8 cellular contexts compared by ENCODE assay signal in genomic region chr16:74700206-74701040, GRCh38. TPM values are rescaled to one million over a fixed set of nuclear protein-coding genes. Genes with fewer than 3 reads are reported as not detected.
DNase-seq lines count a peak whose midpoint lies in the region; ATAC-seq and TF ChIP-seq lines count a peak whose summit lies in the region.

Gene MLKL (minus strand): TSS chr16:74700862. CDS start chr16:74695757, 5,105 bp downstream.

- H3K9ac ChIP-seq in NT2/D1 (ENCODE audit: insufficient read length, low read depth) (peak within 1 kb of the TSS; percentile 77), neural cell (ENCODE audit: low read length) (no peak within 1 kb of the TSS)

- H3K4me3 ChIP-seq in NT2/D1 (ENCODE audit: insufficient read length, low read depth) (peak within 1 kb of the TSS; percentile 59), esophagus squamous epithelium (peak within 1 kb of the TSS; percentile 56 to 92 (median 78)), neural cell (ENCODE audit: low read length) (peak within 1 kb of the TSS; percentile 21), suprapubic skin (peak within 1 kb of the TSS; percentile 91)

- no peaks in the 10 kb centered on the region for H3K79me2 ChIP-seq in neural cell (replicated peaks; ENCODE audit: insufficient read depth, low read length)

- H3K4me1 ChIP-seq in NT2/D1 (ENCODE audit: insufficient read depth, insufficient read length) (no peaks in the 10 kb centered on the region), esophagus squamous epithelium (peaks cover 15 to 58% (median 29%) of the 10 kb centered on the region in 3 donors), suprapubic skin (peaks cover 28% of the 10 kb centered on the region)

- H3K27ac ChIP-seq in esophagus squamous epithelium, result peak within 1 kb of the TSS; percentile 87 to 97 (median 93)
- H3K27ac ChIP-seq in neural cell (ENCODE audit: low read length), result no peak within 1 kb of the TSS
- peak within 1 kb of the TSS; percentile 85 for H3K27ac ChIP-seq in suprapubic skin

- no peak within 1 kb of the TSS for H3K4me2 ChIP-seq in neural cell (ENCODE audit: low read length)

- TF ChIP-seq EP300 in neural cell (conservative IDR thresholded peaks at IDR 0.05; ENCODE audit: poor library complexity, severe bottlenecking) (no peak), suprapubic skin (IDR thresholded peaks at IDR 0.05) (no peak)

- H2AFZ ChIP-seq in neural cell (ENCODE audit: low read depth, low read length), result no peak within 1 kb of the TSS

- H4K20me1 ChIP-seq in neural cell (ENCODE audit: insufficient read depth), result no peaks in the 10 kb centered on the region

- intact Hi-C loops in esophagus squamous epithelium (cut with DNase I), result loop anchor here (10.0 kb wide), 1 partner anchor 414 kb away; the partner anchor contains the start of gene LDHD

- peaks cover under 1% of the 10 kb centered on the region for H3K36me3 ChIP-seq in NT2/D1 (ENCODE audit: insufficient read depth, insufficient read length, low read length)
- H3K36me3 ChIP-seq in esophagus squamous epithelium, result peaks cover 0 to 9% (median under 1%) of the 10 kb centered on the region in 3 donors
- no peaks in the 10 kb centered on the region for H3K36me3 ChIP-seq in neural cell (ENCODE audit: insufficient read depth, low read length)
- H3K36me3 ChIP-seq in suprapubic skin, result peaks cover under 1% of the 10 kb centered on the region

- H3F3A ChIP-seq in neural cell (ENCODE audit: insufficient read depth, low read length, poor library complexity, severe bottlenecking), result no peaks in the 10 kb centered on the region

- peak; percentile 30 for ATAC-seq in HG02870 (IDR thresholded peaks at IDR 0.05; ENCODE audit: unreplicated experiment)

- TF ChIP-seq POLR2A in esophagus squamous epithelium (IDR thresholded peaks at IDR 0.05), result peak in 2 of 4 donors; percentile 29 to 63
- no peak for TF ChIP-seq POLR2A in suprapubic skin (IDR thresholded peaks at IDR 0.05)

- DNase-seq in NCI-H146 (lab: John Stamatoyannopoulos, UW), result peak; percentile 50
- DNase-seq in NCI-H146 treated with DMSO at 0.1 percent for 48 hours (lab: John Stamatoyannopoulos, UW; ENCODE audit: unreplicated experiment), result no peak
- DNase-seq in NT2/D1 (ENCODE audit: low read depth, low spot score), result no peak
- DNase-seq in activated T-cell treated with anti-CD3 and anti-CD28 coated beads for 4 hours, result peak; percentile 48
- DNase-seq in esophagus squamous epithelium (lab: John Stamatoyannopoulos, UW), result no peak
- DNase-seq in suprapubic skin (ENCODE audit: low spot score in 2 of 2), result peak in 1 of 2 donors; percentile 76

- TF ChIP-seq CTCF in esophagus squamous epithelium (IDR thresholded peaks at IDR 0.05) (no peak), neural cell (IDR thresholded peaks at IDR 0.05; ENCODE audit: poor library complexity, severe bottlenecking) (no peak), suprapubic skin (IDR thresholded peaks at IDR 0.05) (no peak)

- WGBS in esophagus squamous epithelium, 2 donors, result 2 to 12% methylated on average over 28 to 35 of the region's 48 CpGs
- WGBS in suprapubic skin, result under 1% methylated on average over 21 of the region's 48 CpGs

- H3K9me3 ChIP-seq in NT2/D1 (ENCODE audit: insufficient read depth, low read length) (no peaks in the 10 kb centered on the region), esophagus squamous epithelium (no peaks in the 10 kb centered on the region), neural cell (ENCODE audit: low read length) (no peaks in the 10 kb centered on the region), suprapubic skin (no peaks in the 10 kb centered on the region)

- H3K27me3 ChIP-seq in NT2/D1 (ENCODE audit: insufficient read depth, insufficient read length) (peaks cover 13% of the 10 kb centered on the region), esophagus squamous epithelium (no peaks in the 10 kb centered on the region), neural cell (ENCODE audit: insufficient read depth, low read depth, low read length) (peaks cover 16% of the 10 kb centered on the region), suprapubic skin (no peaks in the 10 kb centered on the region)

- H3K9me2 ChIP-seq in neural cell (ENCODE audit: insufficient read depth, low read length), result no peaks in the 10 kb centered on the region

- no peak for TF ChIP-seq RAD21 in neural cell (conservative IDR thresholded peaks at IDR 0.05)

TF ChIP-seq in neural cell, 6 proteins besides CTCF, POLR2A, EP300 and RAD21:
- TF ChIP-seq POLR2AphosphoS5 (IDR thresholded peaks at IDR 0.05), result no peak
- TF ChIP-seq REST (IDR thresholded peaks at IDR 0.05; ENCODE audit: borderline replicate concordance), result no peak
- no peak for TF ChIP-seq EZH2 (IDR thresholded peaks at IDR 0.05; ENCODE audit: borderline replicate concordance, insufficient read depth, low read length, poor library complexity, severe bottlenecking)
- TF ChIP-seq SMC3 (conservative IDR thresholded peaks at IDR 0.05; ENCODE audit: poor library complexity), result no peak
- TF ChIP-seq MXI1 (conservative IDR thresholded peaks at IDR 0.05; ENCODE audit: poor library complexity, severe bottlenecking), result no peak
- no peak for TF ChIP-seq TAF1 (IDR thresholded peaks at IDR 0.05; ENCODE audit: low read depth)

RNA-seq across cellular contexts. Expression of gene MLKL, which starts in this region (rescaled TPM):
- total RNA-seq in esophagus squamous epithelium, result 10 to 100 TPM; 12.4 to 33.9 (median 22.1) TPM
- not detected in 2 replicates for polyA plus RNA-seq in neural cell
- not detected in 2 replicates for polyA minus RNA-seq in neural cell
- total RNA-seq in suprapubic skin, result 10 to 100 TPM in 1 of 4 donors, 1 to 10 TPM in 3; 3.1 to 12.0 (median 7.0) TPM

Comparison
In these comparisons a context has a peak if more than half of its experiments do, and no peak if none do; other contexts are left out.
1. DNase-seq: peak in NCI-H146 (single experiment) and activated T-cell treated with anti-CD3 and anti-CD28 coated beads for 4 hours (single experiment); none in NCI-H146 treated with DMSO at 0.1 percent for 48 hours (single experiment), NT2/D1 (single experiment) and esophagus squamous epithelium (single experiment).
2. H3K4me3 ChIP-seq: peak in every context shown above with its lines; median percentile 91 in suprapubic skin; 78 in esophagus squamous epithelium; 59 in NT2/D1; 21 in neural cell.